In genomic region chr14:74647061-74647833, GRCh38 we compare ENCODE assay signal across 12 cellular contexts. TPM values are rescaled to one million over a fixed set of nuclear protein-coding genes. Genes with fewer than 3 reads are reported as not detected.
A peak's percentile ranks its signal among the peaks of the same experiment; 100 is the strongest.
DNase-seq lines count a peak whose midpoint lies in the region; ATAC-seq and TF ChIP-seq lines count a peak whose summit lies in the region.
"Had no signal": no experiment of that assay in that cellular context is flagged by ENCODE, and none has a peak within 500 bp of the region (broad histone marks: within the 10 kb centered on the region; RNA-seq: fewer than 3 reads in every experiment).

No MANE protein-coding gene starts in this region.

- no peak for TF ChIP-seq EP300 in esophagus muscularis mucosa (IDR thresholded peaks at IDR 0.05)

- H3K4me3 Mint-ChIP-seq in CD4-positive, CD25-positive, alpha-beta regulatory T cell = no peak overlapping the region
- no peak overlapping the region for H3K4me3 Mint-ChIP-seq in T-helper 17 cell
- H3K4me3 Mint-ChIP-seq: activated CD8-positive, alpha-beta T cell treated with anti-CD3 and anti-CD28 coated beads for 36 hours; stimulated activated naive CD8-positive, alpha-beta T cell treated with anti-CD3 and anti-CD28 coated beads, Interleukin-15, amount 100 ng/mL, for 72 hours had no signal

- no peaks in the 10 kb centered on the region for H3K9me3 ChIP-seq in CD4-positive, CD25-positive, alpha-beta regulatory T cell (ENCODE audit: control insufficient read depth in 2 of 2, low read length in 2 of 2)
- no peaks in the 10 kb centered on the region for H3K9me3 ChIP-seq in esophagus muscularis mucosa
- no peaks in the 10 kb centered on the region for H3K9me3 ChIP-seq in BE2C
- no peaks in the 10 kb centered on the region for H3K9me3 ChIP-seq in T-helper 17 cell (ENCODE audit: control insufficient read depth, low read length, poor library complexity, severe bottlenecking)
- H3K9me3 ChIP-seq: pancreas had no signal

- H3K9me3 Mint-ChIP-seq in CD4-positive, CD25-positive, alpha-beta regulatory T cell = no peaks in the 10 kb centered on the region
- H3K9me3 Mint-ChIP-seq: activated CD8-positive, alpha-beta T cell treated with anti-CD3 and anti-CD28 coated beads for 36 hours; stimulated activated naive CD8-positive, alpha-beta T cell treated with anti-CD3 and anti-CD28 coated beads, Interleukin-15, amount 100 ng/mL, for 72 hours had no signal

- POLR2A ChIA-PET in RWPE1 (lab: Yijun Ruan, JAX; ENCODE audit: low non-redundant PET) = no interaction called here

- H3K27ac ChIP-seq in CD4-positive, CD25-positive, alpha-beta regulatory T cell (ENCODE audit: insufficient read depth, low read length, poor library complexity, severe bottlenecking) = no peak overlapping the region
- H3K27ac ChIP-seq in RWPE1 (peak overlapping the region; percentile 76), esophagus muscularis mucosa (replicated peaks in 1 of 4) (no peak overlapping the region)
- H3K27ac ChIP-seq: pancreas had no signal

- ATAC-seq in CD4-positive, CD25-positive, alpha-beta regulatory T cell (ENCODE audit: low read depth in 2 of 2) = no peak
- ATAC-seq in sciatic nerve = peak; percentile 32
- no peak for ATAC-seq in GM21576 (IDR thresholded peaks at IDR 0.05; ENCODE audit: unreplicated experiment)
- no peak for ATAC-seq in T-helper 17 cell
- ATAC-seq: activated CD8-positive, alpha-beta T cell treated with anti-CD3 and anti-CD28 coated beads for 36 hours had no signal

- H3K27me3 ChIP-seq in CD4-positive, CD25-positive, alpha-beta regulatory T cell (ENCODE audit: control insufficient read depth, insufficient read depth, low read length) = peaks cover 2% of the 10 kb centered on the region
- peaks cover 0 to 40% (median 2%) of the 10 kb centered on the region in 4 donors for H3K27me3 ChIP-seq in esophagus muscularis mucosa
- no peaks in the 10 kb centered on the region for H3K27me3 ChIP-seq in BE2C
- H3K27me3 ChIP-seq: pancreas had no signal

- DNase-seq in CD4-positive, CD25-positive, alpha-beta regulatory T cell = no peak
- DNase-seq in RWPE1 (ENCODE audit: low spot score) = no peak
- DNase-seq in esophagus muscularis mucosa (ENCODE audit: extremely low spot score) = no peak
- DNase-seq in sciatic nerve (ENCODE audit: low spot score) = no peak
- no peak for DNase-seq in NCI-H1436 treated with DMSO at 0.1 percent for 48 hours (lab: John Stamatoyannopoulos, UW)
- DNase-seq in BE2C = no peak
- no peak for DNase-seq in T-helper 17 cell
- DNase-seq: activated CD8-positive, alpha-beta T cell treated with anti-CD3 and anti-CD28 coated beads for 36 hours; cortex of kidney; stimulated activated naive CD8-positive, alpha-beta T cell treated with anti-CD3 and anti-CD28 coated beads, Interleukin-15, amount 100 ng/mL, for 72 hours had no signal

- no peaks in the 10 kb centered on the region for H3K36me3 Mint-ChIP-seq in CD4-positive, CD25-positive, alpha-beta regulatory T cell
- H3K36me3 Mint-ChIP-seq in T-helper 17 cell (ENCODE audit: low read depth) = no peaks in the 10 kb centered on the region

- no peak overlapping the region for H3K4me3 ChIP-seq in CD4-positive, CD25-positive, alpha-beta regulatory T cell (ENCODE audit: low read depth, low read length)
- no peak overlapping the region for H3K4me3 ChIP-seq in esophagus muscularis mucosa
- H3K4me3 ChIP-seq in BE2C (ENCODE audit: low read depth, low read length) = no peak overlapping the region
- H3K4me3 ChIP-seq: pancreas had no signal

- TF ChIP-seq CTCF in RWPE1 (conservative IDR thresholded peaks at IDR 0.05; ENCODE audit: low read depth) (no peak), esophagus muscularis mucosa (IDR thresholded peaks at IDR 0.05) (no peak), BE2C (IDR thresholded peaks at IDR 0.05; ENCODE audit: low read depth, low read length) (no peak)

- intact Hi-C loops in esophagus muscularis mucosa (cut with DNase I) (no loop called here), sciatic nerve (cut with DNase I) (no loop called here)

- peak overlapping the region in 2 of 3 donors; percentile 15 to 63 for H3K27ac Mint-ChIP-seq in CD4-positive, CD25-positive, alpha-beta regulatory T cell
- H3K27ac Mint-ChIP-seq in T-helper 17 cell = no peak overlapping the region
- H3K27ac Mint-ChIP-seq: activated CD8-positive, alpha-beta T cell treated with anti-CD3 and anti-CD28 coated beads for 36 hours had no signal

- peaks cover 2 to 9% (median 7%) of the 10 kb centered on the region in 4 donors for H3K4me1 Mint-ChIP-seq in CD4-positive, CD25-positive, alpha-beta regulatory T cell
- H3K4me1 Mint-ChIP-seq in T-helper 17 cell = peaks cover 16% of the 10 kb centered on the region

- 77% methylated on average over 12 of the region's 12 CpGs for WGBS in esophagus muscularis mucosa

- CTCF ChIA-PET in RWPE1 (lab: Yijun Ruan, JAX) = no interaction called here

- no peaks in the 10 kb centered on the region for H3K4me1 ChIP-seq in CD4-positive, CD25-positive, alpha-beta regulatory T cell (ENCODE audit: control insufficient read depth, insufficient read depth, low read length, poor library complexity, severe bottlenecking)
- H3K4me1 ChIP-seq in esophagus muscularis mucosa (peaks cover 12 to 20% (median 17%) of the 10 kb centered on the region in 4 donors), BE2C (peaks cover 7% of the 10 kb centered on the region; the same call in 1 of the 2 replicates)

- peaks cover 5% of the 10 kb centered on the region for H3K27me3 Mint-ChIP-seq in CD4-positive, CD25-positive, alpha-beta regulatory T cell
- H3K27me3 Mint-ChIP-seq in T-helper 17 cell = peaks cover 20% of the 10 kb centered on the region
- H3K27me3 Mint-ChIP-seq: activated CD8-positive, alpha-beta T cell treated with anti-CD3 and anti-CD28 coated beads for 36 hours had no signal

- no peaks in the 10 kb centered on the region for H3K36me3 ChIP-seq in CD4-positive, CD25-positive, alpha-beta regulatory T cell (ENCODE audit: control insufficient read depth, insufficient read depth, low read length)
- no peaks in the 10 kb centered on the region for H3K36me3 ChIP-seq in esophagus muscularis mucosa
- no peaks in the 10 kb centered on the region for H3K36me3 ChIP-seq in BE2C
- H3K36me3 ChIP-seq: pancreas had no signal

- peak; percentile 10 for TF ChIP-seq POLR2A in esophagus muscularis mucosa (IDR thresholded peaks at IDR 0.05; ENCODE audit: low read depth)

RNA-seq across cellular contexts. Expression of gene LTBP2, which starts 35.2 kb away (rescaled TPM):
- 0.54 TPM for total RNA-seq in CD4-positive, CD25-positive, alpha-beta regulatory T cell
- under 1 TPM; 0.02 to 0.25 (median 0.14) TPM for polyA plus RNA-seq in CD4-positive, CD25-positive, alpha-beta regulatory T cell
- total RNA-seq in esophagus muscularis mucosa (100 to 1,000 TPM in 2 of 4 donors, 10 to 100 TPM in 2; 62.0 to 151 (median 109) TPM), sciatic nerve (93.0 TPM), T-helper 17 cell (under 1 TPM; 0.34 to 0.57 TPM)
- polyA plus RNA-seq in BE2C (2012; ENCODE audit: insufficient read depth, insufficient read length, low read depth) = 1.2 TPM

Comparison
In these comparisons a context has a peak if more than half of its experiments do, and no peak if none do; other contexts are left out.
1. RNA of gene LTBP2, which starts 35.2 kb away (total RNA-seq): 62.0 to 151 TPM in esophagus muscularis mucosa and 93.0 TPM in sciatic nerve (single experiment); 0.34 to 0.57 TPM in T-helper 17 cell and 0.54 TPM in CD4-positive, CD25-positive, alpha-beta regulatory T cell (single experiment); every median in the first group is over 10 times any median in the second.